Comparison of ENCODE assay signal across 7 cellular contexts in the genomic region with DNA sequence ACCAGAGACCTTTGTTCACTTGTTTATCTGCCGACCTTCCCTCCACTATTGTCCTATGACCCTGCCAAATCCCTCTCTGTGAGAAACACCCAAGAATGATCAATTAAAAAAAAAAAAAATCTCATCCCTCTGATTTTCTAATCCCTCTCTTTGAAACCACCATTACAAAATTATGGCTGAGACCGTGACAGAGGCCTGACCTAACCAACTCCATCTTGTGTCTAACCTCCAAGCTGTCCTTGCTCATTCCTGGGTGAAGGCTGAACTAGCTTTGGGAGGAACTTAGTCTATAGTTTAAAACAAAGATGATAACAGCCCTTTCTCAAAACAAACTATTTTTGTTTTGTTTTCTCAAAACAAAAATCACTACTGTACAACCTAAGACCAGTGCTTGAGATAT.
"Had no signal": no experiment of that assay in that cellular context is flagged by ENCODE, and none has a peak within 500 bp of the region (broad histone marks: within the 10 kb centered on the region; RNA-seq: fewer than 3 reads in every experiment).

No MANE protein-coding gene starts in this region.

- H3K4me3 Mint-ChIP-seq: IgD-negative memory B cell had no signal

- ATAC-seq: HepG2 had no signal

- FAIRE-seq: HepG2, HTR-8/SVneo had no signal

- H3K27me3 Mint-ChIP-seq: IgD-negative memory B cell had no signal

- H3K27ac Mint-ChIP-seq: IgD-negative memory B cell had no signal

- DNase-seq: IMR-90, KBM-7, KG1 had no signal

- H3K27ac ChIP-seq: HL-60 had no signal
